ENCODE assay signal across 18 cellular contexts in the genomic region with DNA sequence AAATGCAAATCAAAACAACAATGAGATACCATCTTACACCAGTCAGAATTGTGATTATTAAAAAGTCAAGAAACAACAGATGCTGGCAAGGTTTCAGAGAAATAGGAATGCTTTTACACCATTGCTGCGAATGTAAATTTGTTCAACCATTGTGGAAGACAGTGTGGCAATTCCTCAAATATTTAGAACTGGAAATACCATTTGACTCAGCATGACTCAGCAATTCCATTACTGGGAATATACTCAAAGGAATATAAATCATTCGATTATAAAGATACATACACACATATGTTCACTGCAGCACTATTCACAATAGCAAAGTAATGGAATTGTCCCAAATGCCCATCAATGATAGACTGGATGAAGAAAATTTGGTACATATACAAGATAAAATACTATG.
A peak's percentile ranks its signal among the peaks of the same experiment; 100 is the strongest.
DNase-seq lines count a peak whose midpoint lies in the region; FAIRE-seq and TF ChIP-seq lines count a peak whose summit lies in the region.
"Had no signal": no experiment of that assay in that cellular context is flagged by ENCODE, and none has a peak within 500 bp of the region (broad histone marks: within the 10 kb centered on the region; RNA-seq: fewer than 3 reads in every experiment).

No MANE protein-coding gene starts in this region.

- H3K36me3 ChIP-seq in HAP-1 (replicated peaks) = no peaks in the 10 kb centered on the region
- H3K36me3 ChIP-seq in thyroid gland = no peaks in the 10 kb centered on the region
- H3K36me3 ChIP-seq: BE2C, sigmoid colon had no signal

- H3K27me3 ChIP-seq in HAP-1 (ENCODE audit: low read depth) = no peaks in the 10 kb centered on the region
- H3K27me3 ChIP-seq in thyroid gland = no peaks in the 10 kb centered on the region
- H3K27me3 ChIP-seq: BE2C, sigmoid colon had no signal

- TF ChIP-seq CTCF in choroid plexus epithelial cell (conservative IDR thresholded peaks at IDR 0.05; ENCODE audit: low read depth, low read length) = no peak
- TF ChIP-seq CTCF in thyroid gland (IDR thresholded peaks at IDR 0.05) = no peak

- no peaks in the 10 kb centered on the region; the same call in 1 of the 2 replicates for H3K4me1 ChIP-seq in HAP-1
- H3K4me1 ChIP-seq in thyroid gland = no peaks in the 10 kb centered on the region
- H3K4me1 ChIP-seq: sigmoid colon had no signal

- H3K27ac ChIP-seq in thyroid gland = no peak overlapping the region
- H3K27ac ChIP-seq: HL-60, sigmoid colon had no signal

- TF ChIP-seq POLR2A in erythroblast (IDR thresholded peaks at IDR 0.05; ENCODE audit: low read length) (no peak), thyroid gland (IDR thresholded peaks at IDR 0.05) (no peak)

- peak; percentile 32 for FAIRE-seq in RCC 7860 (lab: Jason Lieb, UNC)

- in situ Hi-C loops in HAP-1 (cut with MboI; ENCODE audit: low sequenced_read_pairs) = no loop called here

- 93 to 94% methylated on average over 2 of the region's 2 CpGs for WGBS in thyroid gland, 2 donors

- intact Hi-C loops in thyroid gland (cut with DNase I) = no loop called here

- H3K9me3 ChIP-seq in HAP-1 (no peaks in the 10 kb centered on the region), thyroid gland (no peaks in the 10 kb centered on the region)
- H3K9me3 ChIP-seq: BE2C, sigmoid colon had no signal

- DNase-seq in DMS53 treated with DMSO at 0.1 percent for 48 hours (lab: John Stamatoyannopoulos, UW; ENCODE audit: unreplicated experiment) (peak; percentile 1), RCC 7860 (ENCODE audit: low spot score) (peak; percentile 27), choroid plexus epithelial cell (ENCODE audit: low read depth) (peak; percentile 72), kidney tubule cell (ENCODE audit: low spot score) (peak; percentile 56), erythroblast (lab: John Stamatoyannopoulos, UW) (no peak), HAP-1 (ENCODE audit: low spot score in 2 of 2) (no peak), thyroid gland (no peak)
- no peak for DNase-seq in stimulated activated CD8-positive, alpha-beta memory T cell treated with anti-CD3 and anti-CD28 coated beads, Interleukin-4, amount 100 ng/mL, for 48 hours
- DNase-seq: activated CD4-positive, alpha-beta T cell treated with anti-CD3 and anti-CD28 coated beads, Interleukin-2, amount 50 U/mL, for 48 hours; amygdala; BE2C; DMS 273 treated with DMSO at 0.1 percent for 48 hours; Kasumi-1; mesendoderm; NCI-H446 treated with DMSO at 0.1 percent for 48 hours; sigmoid colon; stimulated activated CD4-positive, alpha-beta T cell treated with anti-CD3 and anti-CD28 coated beads, Interleukin-4, amount 100 ng/mL, for 1 hour had no signal

- H3K4me3 ChIP-seq in choroid plexus epithelial cell (ENCODE audit: low read depth, low read length) = no peak overlapping the region
- H3K4me3 ChIP-seq in HAP-1 = no peak overlapping the region
- no peak overlapping the region for H3K4me3 ChIP-seq in thyroid gland (replicated peaks in 1 of 3)
- H3K4me3 ChIP-seq: sigmoid colon had no signal

Comparison
In these comparisons a context has a peak if more than half of its experiments do, and no peak if none do; other contexts are left out.
1. DNase-seq: peak in DMS53 treated with DMSO at 0.1 percent for 48 hours (single experiment), RCC 7860 (single experiment), choroid plexus epithelial cell (single experiment) and kidney tubule cell (single experiment); none in erythroblast (0 of 2), HAP-1 (0 of 2), thyroid gland (0 of 2) and stimulated activated CD8-positive, alpha-beta memory T cell treated with anti-CD3 and anti-CD28 coated beads, Interleukin-4, amount 100 ng/mL, for 48 hours (single experiment).